8 cellular contexts compared by ENCODE assay signal in genomic region chr15:93974804-93975481, GRCh38.
DNase-seq lines count a peak whose midpoint lies in the region; ATAC-seq, FAIRE-seq and TF ChIP-seq lines count a peak whose summit lies in the region.

No MANE protein-coding gene starts in this region.

- DNase-seq in Right ventricle myocardium superior (no peak), right cardiac atrium (no peak), Panc1 (ENCODE audit: low read depth, low spot score) (no peak), iPS-NIHi11 (ENCODE audit: low spot score) (peak; percentile 80), urothelium cell line (ENCODE audit: low spot score) (peak; percentile 70), posterior cingulate gyrus (no peak)
- no peak for DNase-seq in activated naive CD4-positive, alpha-beta T cell treated with anti-CD3 and anti-CD28 coated beads, Interleukin-2, amount 50 U/mL, for 72 hours (ENCODE audit: low spot score in 2 of 2)

- no peaks in the 10 kb centered on the region for H3K9me3 Mint-ChIP-seq in activated naive CD4-positive, alpha-beta T cell treated with anti-CD3 and anti-CD28 coated beads, Interleukin-2, amount 50 U/mL, for 72 hours

- CTCF ChIA-PET in Panc1 (lab: Charles Lee): interaction anchor here (0.5 kb wide), 1 partner anchor 8 kb away, joined by 3 read pairs; no protein-coding TSS in a partner anchor

- H3K27me3 ChIP-seq in right cardiac atrium (ENCODE audit: control insufficient read depth, insufficient read depth): no peaks in the 10 kb centered on the region
- H3K27me3 ChIP-seq in Panc1 (ENCODE audit: control insufficient read depth, insufficient read depth, low read length): no peaks in the 10 kb centered on the region

- peak; percentile 51 for TF ChIP-seq CTCF in Panc1 (IDR thresholded peaks at IDR 0.05)

- POLR2A ChIA-PET in Panc1 (lab: Charles Lee): no interaction called here

- H3K36me3 ChIP-seq in Panc1 (ENCODE audit: control insufficient read depth, insufficient read depth, low read length): no peaks in the 10 kb centered on the region

- H3K4me3 ChIP-seq in right cardiac atrium (ENCODE audit: low read length): no peak overlapping the region
- no peak overlapping the region for H3K4me3 ChIP-seq in Panc1 (ENCODE audit: low read depth in 2 of 2, low read length in 2 of 2)

- H3K36me3 Mint-ChIP-seq in activated naive CD4-positive, alpha-beta T cell treated with anti-CD3 and anti-CD28 coated beads, Interleukin-2, amount 50 U/mL, for 72 hours: no peaks in the 10 kb centered on the region

- H3K4me1 ChIP-seq in right cardiac atrium (ENCODE audit: control insufficient read depth, insufficient read depth, low read length) (no peaks in the 10 kb centered on the region), Panc1 (ENCODE audit: control insufficient read depth, insufficient read depth, low read length) (no peaks in the 10 kb centered on the region)

- BruUV-seq in Panc1 (replicated peaks; lab: Mats Ljungman, UMichigan): no TSS peak

- no peak overlapping the region for H3K27ac ChIP-seq in right cardiac atrium (ENCODE audit: low read length)
- H3K27ac ChIP-seq in Panc1 (ENCODE audit: low read length): no peak overlapping the region

- 44% methylated on average over 6 of the region's 6 CpGs for WGBS in right cardiac atrium

- H3K27ac Mint-ChIP-seq in activated naive CD4-positive, alpha-beta T cell treated with anti-CD3 and anti-CD28 coated beads, Interleukin-2, amount 50 U/mL, for 72 hours: no peak overlapping the region

- H3K9me3 ChIP-seq in right cardiac atrium (ENCODE audit: control insufficient read depth, low read length) (no peaks in the 10 kb centered on the region), Panc1 (ENCODE audit: control insufficient read depth, insufficient read depth, low read depth, low read length) (no peaks in the 10 kb centered on the region)

- ATAC-seq in Right ventricle myocardium superior (ENCODE audit: poor library complexity) (peak; percentile 46), right cardiac atrium (no peak), Panc1 (peak; percentile 72; the same call in 1 of the 2 replicates), GM19397 (IDR thresholded peaks at IDR 0.05; ENCODE audit: unreplicated experiment) (no peak)
- no peak for ATAC-seq in activated naive CD4-positive, alpha-beta T cell treated with anti-CD3 and anti-CD28 coated beads, Interleukin-2, amount 50 U/mL, for 72 hours

- FAIRE-seq in urothelium cell line (lab: Jason Lieb, UNC): no peak

- in situ Hi-C loops in Panc1 (cut with HindIII; ENCODE audit: low pct_unique_long_range_greater_than_20kb, low sequenced_read_pairs): no loop called here

- intact Hi-C loops in Right ventricle myocardium superior (cut with DNase I) (no loop called here), right cardiac atrium (cut with DNase I) (loop anchor here in 1 of 4 donors (10.0 kb wide), 1 partner anchor 940 kb away; no protein-coding TSS in a partner anchor), Panc1 (cut with micrococcal nuclease; ENCODE audit: unreplicated experiment) (no loop called here), posterior cingulate gyrus (cut with DNase I) (loop anchor here (10.0 kb wide), 2 partner anchors 890 to 940 kb away; partner anchors contain the start of gene RGMA)

Comparison
In these comparisons a context has a peak if more than half of its experiments do, and no peak if none do; other contexts are left out.
1. ATAC-seq: peak in Right ventricle myocardium superior (single experiment) and Panc1 (single experiment); none in right cardiac atrium (0 of 2), activated naive CD4-positive, alpha-beta T cell treated with anti-CD3 and anti-CD28 coated beads, Interleukin-2, amount 50 U/mL, for 72 hours (0 of 2) and GM19397 (single experiment).
2. DNase-seq: peak in iPS-NIHi11 (single experiment) and urothelium cell line (single experiment); none in Right ventricle myocardium superior (single experiment), right cardiac atrium (0 of 3), Panc1 (single experiment), posterior cingulate gyrus (0 of 10) and activated naive CD4-positive, alpha-beta T cell treated with anti-CD3 and anti-CD28 coated beads, Interleukin-2, amount 50 U/mL, for 72 hours (0 of 2).